ENCODE assay signal across 10 cellular contexts in genomic region chr15:34616613-34617012, GRCh38. TPM values are rescaled to one million over a fixed set of nuclear protein-coding genes. Genes with fewer than 3 reads are reported as not detected.
DNase-seq lines count a peak whose midpoint lies in the region; ATAC-seq, FAIRE-seq and TF ChIP-seq lines count a peak whose summit lies in the region.
"Had no signal": no experiment of that assay in that cellular context is flagged by ENCODE, and none has a peak within 500 bp of the region (broad histone marks: within the 10 kb centered on the region; RNA-seq: fewer than 3 reads in every experiment).

No MANE protein-coding gene starts in this region.

- intact Hi-C loops in activated naive CD4-positive, alpha-beta T cell treated with anti-CD3 and anti-CD28 coated beads for 36 hours (cut with micrococcal nuclease), result no loop called here
- intact Hi-C loops in vagina (cut with DNase I), result no loop called here

- TF ChIP-seq POLR2A in vagina (IDR thresholded peaks at IDR 0.05), result no peak

- FAIRE-seq in bronchial epithelial cell (lab: Jason Lieb, UNC), result no peak

- TF ChIP-seq CTCF in bronchial epithelial cell (IDR thresholded peaks at IDR 0.05; ENCODE audit: insufficient read depth, low read length, severe bottlenecking), result peak; percentile 36
- TF ChIP-seq CTCF in vagina (IDR thresholded peaks at IDR 0.05), result no peak

- H3K27me3 ChIP-seq in bronchial epithelial cell (ENCODE audit: control insufficient read depth, insufficient read depth, low read length) (peaks cover 3% of the 10 kb centered on the region), vagina (no peaks in the 10 kb centered on the region)

- CTCF ChIA-PET in activated naive CD4-positive, alpha-beta T cell treated with anti-CD3 and anti-CD28 coated beads for 36 hours (lab: Charles Lee), result no interaction called here

- H3K27ac Mint-ChIP-seq in activated naive CD4-positive, alpha-beta T cell treated with anti-CD3 and anti-CD28 coated beads for 36 hours, result no peak overlapping the region
- H3K27ac Mint-ChIP-seq: activated T-cell treated with anti-CD3 and anti-CD28 coated beads, Interleukin-2, amount 50 U/mL, for 72 hours had no signal

- H3K4me3 Mint-ChIP-seq in activated naive CD4-positive, alpha-beta T cell treated with anti-CD3 and anti-CD28 coated beads for 36 hours, result no peak overlapping the region
- H3K4me3 Mint-ChIP-seq: activated T-cell treated with anti-CD3 and anti-CD28 coated beads, Interleukin-2, amount 50 U/mL, for 72 hours had no signal

- no peak for ATAC-seq in HG03520 (IDR thresholded peaks at IDR 0.05; ENCODE audit: unreplicated experiment)
- ATAC-seq: activated T-cell treated with anti-CD3 and anti-CD28 coated beads, Interleukin-2, amount 50 U/mL, for 72 hours had no signal

- no peaks in the 10 kb centered on the region for H3K9me3 Mint-ChIP-seq in activated naive CD4-positive, alpha-beta T cell treated with anti-CD3 and anti-CD28 coated beads for 36 hours
- H3K9me3 Mint-ChIP-seq: activated T-cell treated with anti-CD3 and anti-CD28 coated beads, Interleukin-2, amount 50 U/mL, for 72 hours had no signal

- DNase-seq in Daoy (ENCODE audit: low read depth), result peak; percentile 47
- peak; percentile 67 for DNase-seq in LHCN-M2 (ENCODE audit: low read depth)
- DNase-seq in bronchial epithelial cell (ENCODE audit: low read depth), result peak; percentile 71
- DNase-seq in midbrain (lab: John Stamatoyannopoulos, UW), result peak; percentile 1
- DNase-seq in activated naive CD4-positive, alpha-beta T cell treated with anti-CD3 and anti-CD28 coated beads for 36 hours, result no peak
- no peak for DNase-seq in SKM-1 treated with dmso at 0.1 percent for 144 hours (lab: John Stamatoyannopoulos, UW; ENCODE audit: unreplicated experiment)
- DNase-seq in vagina (ENCODE audit: extremely low spot score in 2 of 2), result no peak
- DNase-seq: activated T-cell treated with anti-CD3 and anti-CD28 coated beads, Interleukin-2, amount 50 U/mL, for 72 hours had no signal

- H3K36me3 Mint-ChIP-seq in activated naive CD4-positive, alpha-beta T cell treated with anti-CD3 and anti-CD28 coated beads for 36 hours (ENCODE audit: low read depth), result no peaks in the 10 kb centered on the region

- H3K4me1 ChIP-seq in vagina, result no peaks in the 10 kb centered on the region

- no peaks in the 10 kb centered on the region for H3K9me3 ChIP-seq in vagina

- H3K27me3 Mint-ChIP-seq in activated naive CD4-positive, alpha-beta T cell treated with anti-CD3 and anti-CD28 coated beads for 36 hours (ENCODE audit: low read depth), result peaks cover 13% of the 10 kb centered on the region

- no peak overlapping the region for H3K27ac ChIP-seq in vagina

- no peaks in the 10 kb centered on the region for H3K4me1 Mint-ChIP-seq in activated naive CD4-positive, alpha-beta T cell treated with anti-CD3 and anti-CD28 coated beads for 36 hours (ENCODE audit: low read depth)

- H3K36me3 ChIP-seq in bronchial epithelial cell (ENCODE audit: control insufficient read depth, insufficient read depth, low read length), result no peaks in the 10 kb centered on the region
- no peaks in the 10 kb centered on the region for H3K36me3 ChIP-seq in vagina

- H3K4me3 ChIP-seq in bronchial epithelial cell (ENCODE audit: low read depth, low read length), result no peak overlapping the region
- no peak overlapping the region for H3K4me3 ChIP-seq in vagina
- H3K4me3 ChIP-seq: lung had no signal

RNA-seq across cellular contexts. Expression of gene GOLGA8B, which starts 33.2 kb away (rescaled TPM):
- total RNA-seq in Daoy (2014; rRNA removed; shearing (Covaris generic)), result 19.9 and 22.6 TPM in 2 replicates
- total RNA-seq in LHCN-M2 (2014; rRNA removed) (21.3 and 31.9 TPM in 2 replicates), bronchial epithelial cell (31.2 and 48.7 TPM in 2 replicates), vagina (68.0 TPM)
- 4.9 TPM for polyA plus RNA-seq in LHCN-M2 (2012)
- 10 to 100 TPM; 66.5 to 67.2 TPM for total RNA-seq in activated naive CD4-positive, alpha-beta T cell treated with anti-CD3 and anti-CD28 coated beads for 36 hours

Comparison
In these comparisons a context has a peak if more than half of its experiments do, and no peak if none do; other contexts are left out.
1. DNase-seq: peak in Daoy (single experiment), LHCN-M2 (single experiment), bronchial epithelial cell (single experiment) and midbrain (single experiment); none in activated naive CD4-positive, alpha-beta T cell treated with anti-CD3 and anti-CD28 coated beads for 36 hours (single experiment), SKM-1 treated with dmso at 0.1 percent for 144 hours (single experiment) and vagina (0 of 2).